ENCODE assay signal across 11 cellular contexts in genomic region chr11:84836371-84836770, GRCh38.
"Had no signal": no experiment of that assay in that cellular context is flagged by ENCODE, and none has a peak within 500 bp of the region (broad histone marks: within the 10 kb centered on the region; RNA-seq: fewer than 3 reads in every experiment).

No MANE protein-coding gene starts in this region.

- H3K4me3 Mint-ChIP-seq: GM23338, H9, HFFc6 had no signal

- H3K9ac ChIP-seq: GM23248 had no signal

- H3K27ac Mint-ChIP-seq: GM23338, H9, HFFc6 had no signal

- H3K4me3 ChIP-seq: GM23248, GM23338, HAP-1 had no signal

- H3K9me3 Mint-ChIP-seq: GM23338, H9, HFFc6 had no signal

- FAIRE-seq: H1, H54 had no signal

- H3K9me3 ChIP-seq: HAP-1 had no signal

- ATAC-seq: GM23338, HCT116 had no signal

- DNase-seq: GM23248, GOT3, H7, H9, HCEC 1CT, HFFc6 had no signal

- H3K27ac ChIP-seq: GM23248 had no signal

- H3K4me1 Mint-ChIP-seq: H9 had no signal

- H3K36me3 ChIP-seq: HAP-1 had no signal
